Comparison of ENCODE assay signal across 9 cellular contexts in genomic region chr2:237860273-237860935, GRCh38. TPM values are rescaled to one million over a fixed set of nuclear protein-coding genes. Genes with fewer than 3 reads are reported as not detected.
DNase-seq lines count a peak whose midpoint lies in the region; ATAC-seq and TF ChIP-seq lines count a peak whose summit lies in the region.
"Had no signal": no experiment of that assay in that cellular context is flagged by ENCODE, and none has a peak within 500 bp of the region (broad histone marks: within the 10 kb centered on the region; RNA-seq: fewer than 3 reads in every experiment).

No MANE protein-coding gene starts in this region.

- ATAC-seq in Right ventricle myocardium superior (ENCODE audit: poor library complexity) = peak; percentile 17
- ATAC-seq in GM21576 (IDR thresholded peaks at IDR 0.05; ENCODE audit: unreplicated experiment) = no peak

- intact Hi-C loops in Right ventricle myocardium superior (cut with DNase I) (no loop called here), cardiac septum (cut with DNase I) (loop anchor here (1.0 to 2.0 kb wide), 2 partner anchors 26 to 278 kb away; partner anchors contain the start of gene KLHL30)

- no peak overlapping the region for H3K27ac ChIP-seq in urinary bladder (ENCODE audit: low read depth)

- no peaks in the 10 kb centered on the region for H3K36me3 ChIP-seq in urinary bladder (ENCODE audit: insufficient read depth)

- no peak for DNase-seq in Right ventricle myocardium superior
- DNase-seq in cardiac septum (ENCODE audit: low spot score) = no peak
- no peak for DNase-seq in cardiac fibroblast (ENCODE audit: low read depth in 2 of 2)
- peak; percentile 72 for DNase-seq in mesenteric fat pad (ENCODE audit: low spot score)
- DNase-seq in NCI-H187 (lab: John Stamatoyannopoulos, UW) = no peak
- no peak for DNase-seq in Kasumi-1 (lab: John Stamatoyannopoulos, UW)

- H3K4me1 ChIP-seq in urinary bladder (ENCODE audit: insufficient read depth) = no peaks in the 10 kb centered on the region

- H3K4me3 ChIP-seq in cardiac fibroblast (replicated peaks in 1 of 2; ENCODE audit: low read depth in 2 of 2, low read length in 2 of 2) (peak overlapping the region; percentile 39 to 54), urinary bladder (ENCODE audit: low read depth, low read length) (peak overlapping the region; percentile 49)

- TF ChIP-seq CTCF in cardiac fibroblast (IDR thresholded peaks at IDR 0.05; ENCODE audit: low read depth, low read length) = no peak

- 42% methylated on average over 22 of the region's 22 CpGs for WGBS in urinary bladder

RNA-seq across cellular contexts. Expression of gene RAMP1, which starts 1.0 kb away (rescaled TPM):
- total RNA-seq in Right ventricle myocardium superior (138 TPM), cardiac septum (253 TPM), mesenteric fat pad (21.8 TPM), urinary bladder (13.2 TPM)
- 185 TPM for polyA plus RNA-seq in urinary bladder
- total RNA-seq: endothelial cell of umbilical vein had no signal
